ENCODE assay signal across 26 cellular contexts in the genomic region with DNA sequence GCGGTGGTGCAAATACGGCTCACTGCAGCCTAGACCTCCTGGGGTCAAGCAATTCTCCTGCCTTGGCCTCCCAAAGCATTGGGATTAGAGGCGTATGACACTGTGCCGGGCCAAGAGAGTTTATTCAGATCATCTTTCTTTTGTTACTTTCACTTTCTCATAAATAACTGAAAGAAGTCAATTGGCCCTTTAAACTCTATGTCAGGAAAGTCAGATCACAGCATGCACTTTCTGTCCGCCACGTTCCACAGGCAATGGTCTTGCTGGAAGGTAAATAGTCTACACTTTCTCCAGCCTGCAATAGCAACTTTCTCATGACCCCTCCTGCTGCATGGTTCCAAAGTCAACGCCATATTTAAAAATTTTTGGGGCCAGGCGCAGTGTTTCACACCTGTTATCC. TPM values are rescaled to one million over a fixed set of nuclear protein-coding genes. Genes with fewer than 3 reads are reported as not detected.
DNase-seq lines count a peak whose midpoint lies in the region; ATAC-seq, FAIRE-seq and TF ChIP-seq lines count a peak whose summit lies in the region.
"Had no signal": no experiment of that assay in that cellular context is flagged by ENCODE, and none has a peak within 500 bp of the region (broad histone marks: within the 10 kb centered on the region; RNA-seq: fewer than 3 reads in every experiment).

No MANE protein-coding gene starts in this region.

- BruUV-seq in GM12878 (replicated peaks; lab: Mats Ljungman, UMichigan) (no TSS peak), PC-3 (replicated peaks; lab: Mats Ljungman, UMichigan) (no TSS peak)

- H3K79me2 ChIP-seq in GM12878 (ENCODE audit: control insufficient read depth, insufficient read depth, low read length) (no peaks in the 10 kb centered on the region), osteoblast (ENCODE audit: insufficient read depth, low read length) (no peaks in the 10 kb centered on the region), GM23248 (ENCODE audit: insufficient read depth) (no peaks in the 10 kb centered on the region), PC-3 (ENCODE audit: low read length) (no peaks in the 10 kb centered on the region)

- no peak for TF ChIP-seq POLR2A in GM12878 (IDR thresholded peaks at IDR 0.05; ENCODE audit: low read depth, low read length)

- H3K4me3 ChIP-seq in HEK293 (ENCODE audit: low read depth, low read length) (no peak overlapping the region), GM12878 (no peak overlapping the region), osteoblast (ENCODE audit: insufficient read depth, low read length) (no peak overlapping the region), GM23248 (no peak overlapping the region), PC-3 (ENCODE audit: low read length) (no peak overlapping the region)
- H3K4me3 ChIP-seq: A549; BLaER1 treated with 17β-estradiol and CSF1 and Interleukin-3, amounts not matched to agents 10 nM and 100 nM; GM23338 had no signal

- no peak overlapping the region for H3K9ac ChIP-seq in GM12878 (ENCODE audit: control insufficient read depth, insufficient read depth, low read length)
- no peak overlapping the region for H3K9ac ChIP-seq in GM23248
- H3K9ac ChIP-seq in PC-3 (ENCODE audit: low read length): no peak overlapping the region
- H3K9ac ChIP-seq: BLaER1 treated with 17β-estradiol and CSF1 and Interleukin-3, amounts not matched to agents 10 nM and 100 nM had no signal

- DNase-seq in RPMI8226: peak; percentile 39
- no peak for DNase-seq in GM12878 (ENCODE audit: low read depth, low spot score)
- peak; percentile 31 for DNase-seq in osteoblast (ENCODE audit: insufficient read length, low spot score, missing footprints)
- no peak for DNase-seq in foreskin melanocyte
- no peak for DNase-seq in GM23248
- DNase-seq in PC-3: no peak
- DNase-seq: 8988T; ACHN; AML-193; BE2C; CD4-positive, alpha-beta T cell; CD8-positive, alpha-beta memory T cell; DMS 273 treated with DMSO at 0.1 percent for 48 hours; DMS79; EL; GDM1; H9; HFFc6 had no signal

- H3K4me1 ChIP-seq in HEK293 (ENCODE audit: control insufficient read depth, insufficient read depth, low read length) (no peaks in the 10 kb centered on the region), GM12878 (ENCODE audit: control insufficient read depth, insufficient read depth, low read length) (no peaks in the 10 kb centered on the region), osteoblast (ENCODE audit: insufficient read depth, low read length) (no peaks in the 10 kb centered on the region), GM23248 (ENCODE audit: insufficient read depth) (no peaks in the 10 kb centered on the region), PC-3 (ENCODE audit: insufficient read depth, low read length) (no peaks in the 10 kb centered on the region)
- H3K4me1 ChIP-seq: BE2C had no signal

- CTCF ChIA-PET in HEK293 (lab: Yijun Ruan, JAX): no interaction called here
- CTCF ChIA-PET in GM12878 (lab: Yijun Ruan, JAX): no interaction called here
- CTCF ChIA-PET in PC-3 (lab: Charles Lee): no interaction called here

- in situ Hi-C loops in GM12878 (cut with MboI): no loop called here
- in situ Hi-C loops in GM23248 (cut with MboI): no loop called here

- TF ChIP-seq RAD21 in GM12878 (IDR thresholded peaks at IDR 0.05; ENCODE audit: insufficient read depth, low read depth, low read length): no peak

- no peak for TF ChIP-seq EP300 in GM12878 (IDR thresholded peaks at IDR 0.05; ENCODE audit: borderline replicate concordance in 1 of 2, control insufficient read depth in 1 of 2, low read depth in 2 of 2, low read length in 2 of 2)

- H3K9me2 ChIP-seq in GM23248 (ENCODE audit: insufficient read depth) (no peaks in the 10 kb centered on the region), PC-3 (replicated peaks; ENCODE audit: low read length) (no peaks in the 10 kb centered on the region)

- no peaks in the 10 kb centered on the region for H4K20me1 ChIP-seq in GM12878 (ENCODE audit: control insufficient read depth, insufficient read depth)
- no peaks in the 10 kb centered on the region for H4K20me1 ChIP-seq in osteoblast (ENCODE audit: insufficient read depth, low read length)
- no peaks in the 10 kb centered on the region for H4K20me1 ChIP-seq in GM23248 (ENCODE audit: insufficient read depth)
- no peaks in the 10 kb centered on the region for H4K20me1 ChIP-seq in PC-3 (ENCODE audit: low read length)
- H4K20me1 ChIP-seq: BLaER1 treated with 17β-estradiol and CSF1 and Interleukin-3, amounts not matched to agents 10 nM and 100 nM had no signal

- H2AFZ ChIP-seq in GM12878 (ENCODE audit: control insufficient read depth, low read depth, low read length) (peak overlapping the region; percentile 7; the same call in 1 of the 2 replicates), osteoblast (ENCODE audit: low read length) (no peak overlapping the region), GM23248 (no peak overlapping the region), PC-3 (ENCODE audit: low read length) (no peak overlapping the region)
- H2AFZ ChIP-seq: GM23338 had no signal

- no peak for FAIRE-seq in GM12878 (lab: Jason Lieb, UNC)
- FAIRE-seq: A549, D721Med, GM12891, GM18507 had no signal

- ATAC-seq in GM12878 (no peak), PC-3 (no peak)
- ATAC-seq: GM23338, HCT116 had no signal

- POLR2A ChIA-PET in HEK293 (lab: Yijun Ruan, JAX) (interaction anchor here (1.2 kb wide), 1 partner anchor 8 kb away, joined by 4 read pairs; no protein-coding TSS in a partner anchor), GM12878 (lab: Charles Lee) (no interaction called here), PC-3 (lab: Charles Lee; ENCODE audit: unreplicated experiment) (no interaction called here)

- SMC1A ChIA-PET in GM12878 (lab: Charles Lee; ENCODE audit: uncharacterized antibody, unreplicated experiment): interaction anchor here (0.6 kb wide), 1 partner anchor 363 kb away, joined by 3 read pairs; no protein-coding TSS in a partner anchor

- H3K9me3 ChIP-seq in HEK293 (ENCODE audit: control insufficient read depth, insufficient read depth, low read depth, low read length) (no peaks in the 10 kb centered on the region), GM12878 (replicated peaks; ENCODE audit: control insufficient read depth, insufficient read depth, low read length) (no peaks in the 10 kb centered on the region), osteoblast (ENCODE audit: low read depth, low read length) (no peaks in the 10 kb centered on the region), GM23248 (ENCODE audit: low read depth) (no peaks in the 10 kb centered on the region), PC-3 (ENCODE audit: low read length) (no peaks in the 10 kb centered on the region)
- H3K9me3 ChIP-seq: A549; BE2C; BLaER1 treated with 17β-estradiol and CSF1 and Interleukin-3, amounts not matched to agents 10 nM and 100 nM had no signal

- H3K36me3 ChIP-seq in HEK293 (ENCODE audit: control insufficient read depth in 2 of 2, insufficient read depth in 1 of 2, low read length in 2 of 2) (no peaks in the 10 kb centered on the region), GM12878 (ENCODE audit: control insufficient read depth in 2 of 2, insufficient read depth in 2 of 2, low read length in 1 of 2) (no peaks in the 10 kb centered on the region), osteoblast (ENCODE audit: insufficient read depth, low read length) (no peaks in the 10 kb centered on the region), GM23248 (ENCODE audit: low read depth) (no peaks in the 10 kb centered on the region), PC-3 (ENCODE audit: low read depth, low read length) (no peaks in the 10 kb centered on the region)
- H3K36me3 ChIP-seq: BE2C; BLaER1 treated with 17β-estradiol and CSF1 and Interleukin-3, amounts not matched to agents 10 nM and 100 nM had no signal

- H3K27me3 ChIP-seq in GM12878 (replicated peaks in 1 of 2; ENCODE audit: control insufficient read depth in 2 of 2, insufficient read depth in 2 of 2, low read length in 1 of 2): no peaks in the 10 kb centered on the region
- H3K27me3 ChIP-seq in osteoblast (ENCODE audit: insufficient read depth, low read length): peaks cover 7% of the 10 kb centered on the region
- H3K27me3 ChIP-seq in GM23248 (replicated peaks; ENCODE audit: insufficient read depth): no peaks in the 10 kb centered on the region
- H3K27me3 ChIP-seq in PC-3 (ENCODE audit: low read length): no peaks in the 10 kb centered on the region
- H3K27me3 ChIP-seq: BE2C; BLaER1 treated with 17β-estradiol and CSF1 and Interleukin-3, amounts not matched to agents 10 nM and 100 nM had no signal

- H3K27ac ChIP-seq in HEK293 (ENCODE audit: extremely low read depth, low read depth, low read length): no peak overlapping the region
- no peak overlapping the region for H3K27ac ChIP-seq in GM12878 (ENCODE audit: control insufficient read depth, insufficient read depth)
- no peak overlapping the region for H3K27ac ChIP-seq in osteoblast (ENCODE audit: low read depth, low read length)
- no peak overlapping the region for H3K27ac ChIP-seq in GM23248
- H3K27ac ChIP-seq in PC-3 (ENCODE audit: low read length): no peak overlapping the region
- H3K27ac ChIP-seq: A549; BLaER1 treated with 17β-estradiol and CSF1 and Interleukin-3, amounts not matched to agents 10 nM and 100 nM had no signal

- intact Hi-C loops in GM12878 (cut with micrococcal nuclease; ENCODE audit: unreplicated experiment): no loop called here
- intact Hi-C loops in PC-3 (cut with micrococcal nuclease): no loop called here

- H3K4me2 ChIP-seq in GM12878 (ENCODE audit: control insufficient read depth, insufficient read depth) (no peak overlapping the region), osteoblast (ENCODE audit: insufficient read depth, low read length) (peak overlapping the region; percentile 10), GM23248 (ENCODE audit: unreplicated experiment) (no peak overlapping the region), PC-3 (ENCODE audit: low read length) (no peak overlapping the region)
- H3K4me2 ChIP-seq: A549; BLaER1 treated with 17β-estradiol and CSF1 and Interleukin-3, amounts not matched to agents 10 nM and 100 nM; GM23338 had no signal

- WGBS in GM12878 (ENCODE audit: insufficient coverage, insufficient replicate concordance, low lambda C conversion rate, missing lambda C conversion rate): 66% methylated on average over 8 of the region's 8 CpGs
- WGBS in GM23248 (ENCODE audit: low coverage in 1 of 2, low lambda C conversion rate in 2 of 2, missing lambda C conversion rate in 2 of 2), 2 experiments: 63% methylated on average over 8 of the region's 8 CpGs

- H3F3A ChIP-seq in GM23248 (ENCODE audit: insufficient read depth) (no peaks in the 10 kb centered on the region), PC-3 (ENCODE audit: low read length, unreplicated experiment) (no peaks in the 10 kb centered on the region)

- RAD21 ChIA-PET in GM12878 (lab: Charles Lee; ENCODE audit: unreplicated experiment): no interaction called here

- no peak for TF ChIP-seq CTCF in HEK293 (tag by site-specific recombination; IDR thresholded peaks at IDR 0.05)
- TF ChIP-seq CTCF in GM12878 (IDR thresholded peaks at IDR 0.05 in 2 of 3, conservative IDR thresholded peaks at IDR 0.05 in 1 of 3; ENCODE audit: control insufficient read depth in 2 of 3, extremely low read depth in 1 of 3, insufficient read depth in 1 of 3, low read depth in 3 of 3, low read length in 3 of 3): no peak
- no peak for TF ChIP-seq CTCF in osteoblast (IDR thresholded peaks at IDR 0.05; ENCODE audit: extremely low read depth, low read depth, low read length)
- no peak for TF ChIP-seq CTCF in PC-3 (conservative IDR thresholded peaks at IDR 0.05; ENCODE audit: low read depth, low read length)

RNA-seq across cellular contexts. Expression of a gene that starts 6.5 kb away (rescaled TPM):
- 50.1 and 58.2 TPM in 2 replicates for total RNA-seq in GM12878 (2013; cell fraction: nucleolus; rRNA removed)
- total RNA-seq in GM12878 (2014; rRNA removed): 24.6 and 25.2 TPM in 2 replicates
- 5.8 and 6.2 TPM in 2 replicates for total RNA-seq in GM12878 (2014; rRNA removed; fragmentation: Illumina TruSeq; extraction: Trizol)
- total RNA-seq in GM12878 (2021): 21.0 and 23.1 TPM in 2 replicates
- 16.1 TPM for polyA plus RNA-seq in GM12878 (2011; ENCODE audit: low read depth)
- 10.2 and 21.8 TPM in 2 replicates for polyA plus RNA-seq in GM12878 (2011; rRNA removed)
- polyA plus RNA-seq in GM12878 (2011; cell fraction: cytosol; rRNA removed): 22.0 and 37.0 TPM in 2 replicates
- polyA plus RNA-seq in GM12878 (2011; cell fraction: nucleus; rRNA removed): 149 and 164 TPM in 2 replicates
- 24.1 and 26.4 TPM in 2 replicates for polyA plus RNA-seq in GM12878 (2012)
- polyA plus RNA-seq in GM12878 (2014; fragmentation: Illumina TruSeq; extraction: Trizol): 1.4 and 9.3 TPM in 2 replicates
- under 1 TPM; 0.23 to 0.97 TPM for polyA plus RNA-seq in GM12878 (2014; fragmentation: Nextera tagmentation; extraction: Ambion mirVana)
- polyA plus RNA-seq in GM12878 (2014; rRNA removed): 30.3 and 34.4 TPM in 2 replicates
- polyA plus RNA-seq in GM12878 (2016; fragmentation: Nextera tagmentation; extraction: Ambion mirVana): 10 to 100 TPM; 20.8 to 23.0 TPM
- 14.1 and 25.7 TPM in 2 replicates for polyA minus RNA-seq in GM12878 (2011; rRNA and poly(A)+ RNA removed)
- polyA minus RNA-seq in GM12878 (2011; cell fraction: cytosol; rRNA and poly(A)+ RNA removed): 8.4 and 10.0 TPM in 2 replicates
- polyA minus RNA-seq in GM12878 (2011; cell fraction: nucleus; rRNA and poly(A)+ RNA removed): 23.7 and 44.2 TPM in 2 replicates
- 11.9 and 15.0 TPM in 2 replicates for total RNA-seq in osteoblast
- 26.9 and 37.1 TPM in 2 replicates for total RNA-seq in GM23248 (2014; rRNA removed; shearing (Covaris generic))
- polyA plus RNA-seq in GM23248 (2016; fragmentation: Nextera tagmentation; extraction: Ambion mirVana): 21.0 and 22.0 TPM in 2 replicates
- 77.5 and 78.0 TPM in 2 replicates for total RNA-seq in PC-3 (2014; rRNA removed)

RNA-seq across cellular contexts. Expression of a gene that starts 8.6 kb away (rescaled TPM):
- total RNA-seq in GM12878 (2013; cell fraction: nucleolus; rRNA removed): 20.6 and 23.2 TPM in 2 replicates
- total RNA-seq in GM12878 (2014; rRNA removed): 38.6 and 43.8 TPM in 2 replicates
- total RNA-seq in GM12878 (2014; rRNA removed; fragmentation: Illumina TruSeq; extraction: Trizol): 22.6 and 25.7 TPM in 2 replicates
- total RNA-seq in GM12878 (2021): 50.6 and 54.8 TPM in 2 replicates
- 8.7 TPM for polyA plus RNA-seq in GM12878 (2011; ENCODE audit: low read depth)
- 15.6 and 20.4 TPM in 2 replicates for polyA plus RNA-seq in GM12878 (2011; rRNA removed)
- 21.9 and 29.7 TPM in 2 replicates for polyA plus RNA-seq in GM12878 (2011; cell fraction: cytosol; rRNA removed)
- polyA plus RNA-seq in GM12878 (2011; cell fraction: nucleus; rRNA removed): 89.6 and 118 TPM in 2 replicates
- polyA plus RNA-seq in GM12878 (2012): 18.7 and 20.9 TPM in 2 replicates
- polyA plus RNA-seq in GM12878 (2014; fragmentation: Illumina TruSeq; extraction: Trizol): 6.2 and 19.7 TPM in 2 replicates
- 1 to 10 TPM in 1 of 2 experiments, under 1 TPM in 1; 0.84 to 2.6 TPM for polyA plus RNA-seq in GM12878 (2014; fragmentation: Nextera tagmentation; extraction: Ambion mirVana)
- 51.2 and 53.0 TPM in 2 replicates for polyA plus RNA-seq in GM12878 (2014; rRNA removed)
- 1 to 10 TPM; 3.2 to 7.1 TPM for polyA plus RNA-seq in GM12878 (2016; fragmentation: Nextera tagmentation; extraction: Ambion mirVana)
- 6.7 and 12.6 TPM in 2 replicates for polyA minus RNA-seq in GM12878 (2011; rRNA and poly(A)+ RNA removed)
- polyA minus RNA-seq in GM12878 (2011; cell fraction: cytosol; rRNA and poly(A)+ RNA removed): 6.0 and 10.9 TPM in 2 replicates
- polyA minus RNA-seq in GM12878 (2011; cell fraction: nucleus; rRNA and poly(A)+ RNA removed): 13.7 and 21.2 TPM in 2 replicates
- total RNA-seq in osteoblast: 10.5 and 14.1 TPM in 2 replicates
- total RNA-seq in GM23248 (2014; rRNA removed; shearing (Covaris generic)): 29.6 and 35.0 TPM in 2 replicates
- 6.1 and 11.6 TPM in 2 replicates for polyA plus RNA-seq in GM23248 (2016; fragmentation: Nextera tagmentation; extraction: Ambion mirVana)
- total RNA-seq in PC-3 (2014; rRNA removed): 39.5 and 42.6 TPM in 2 replicates

RNA-seq across cellular contexts. Expression of a gene that starts 19.9 kb away (rescaled TPM):
- 216 and 231 TPM in 2 replicates for total RNA-seq in GM12878 (2013; cell fraction: nucleolus; rRNA removed)
- total RNA-seq in GM12878 (2014; rRNA removed) (85.3 and 88.4 TPM in 2 replicates), GM12878 (2014; rRNA removed; fragmentation: Illumina TruSeq; extraction: Trizol) (38.1 and 44.4 TPM in 2 replicates), GM12878 (2021) (97.3 and 100 TPM in 2 replicates), osteoblast (38.0 and 46.3 TPM in 2 replicates), PC-3 (2014; rRNA removed) (42.8 and 76.3 TPM in 2 replicates)
- 24.3 TPM for polyA plus RNA-seq in GM12878 (2011; ENCODE audit: low read depth)
- polyA plus RNA-seq in GM12878 (2011; rRNA removed) (28.6 and 42.2 TPM in 2 replicates), GM12878 (2014; fragmentation: Illumina TruSeq; extraction: Trizol) (25.6 and 37.5 TPM in 2 replicates), GM12878 (2014; fragmentation: Nextera tagmentation; extraction: Ambion mirVana) (1 to 10 TPM; 2.9 to 4.6 TPM), GM12878 (2014; rRNA removed) (64.6 and 79.3 TPM in 2 replicates), GM12878 (2016; fragmentation: Nextera tagmentation; extraction: Ambion mirVana) (10 to 100 TPM; 51.9 to 56.0 TPM), GM23248 (2016; fragmentation: Nextera tagmentation; extraction: Ambion mirVana) (31.0 and 33.7 TPM in 2 replicates)
- polyA plus RNA-seq in GM12878 (2011; cell fraction: cytosol; rRNA removed): 49.1 and 60.5 TPM in 2 replicates
- 128 and 198 TPM in 2 replicates for polyA plus RNA-seq in GM12878 (2011; cell fraction: nucleus; rRNA removed)
- 67.8 and 67.9 TPM in 2 replicates for polyA plus RNA-seq in GM12878 (2012)
- 91.4 and 132 TPM in 2 replicates for polyA minus RNA-seq in GM12878 (2011; rRNA and poly(A)+ RNA removed)
- 45.1 and 45.4 TPM in 2 replicates for polyA minus RNA-seq in GM12878 (2011; cell fraction: cytosol; rRNA and poly(A)+ RNA removed)
- 50.1 and 84.0 TPM in 2 replicates for polyA minus RNA-seq in GM12878 (2011; cell fraction: nucleus; rRNA and poly(A)+ RNA removed)
- total RNA-seq in GM23248 (2014; rRNA removed; shearing (Covaris generic)): 26.8 and 43.6 TPM in 2 replicates

RNA-seq across cellular contexts. Expression of a gene that starts 20.2 kb away (rescaled TPM):
- total RNA-seq in GM12878 (2013; cell fraction: nucleolus; rRNA removed): 59.6 and 64.6 TPM in 2 replicates
- total RNA-seq in GM12878 (2014; rRNA removed): 27.6 and 29.5 TPM in 2 replicates
- 17.6 and 18.4 TPM in 2 replicates for total RNA-seq in GM12878 (2014; rRNA removed; fragmentation: Illumina TruSeq; extraction: Trizol)
- 30.0 and 33.8 TPM in 2 replicates for total RNA-seq in GM12878 (2021)
- 26.0 TPM for polyA plus RNA-seq in GM12878 (2011; ENCODE audit: low read depth)
- 19.8 and 26.7 TPM in 2 replicates for polyA plus RNA-seq in GM12878 (2011; rRNA removed)
- 26.5 and 36.1 TPM in 2 replicates for polyA plus RNA-seq in GM12878 (2011; cell fraction: cytosol; rRNA removed)
- polyA plus RNA-seq in GM12878 (2011; cell fraction: nucleus; rRNA removed): 134 and 147 TPM in 2 replicates
- 21.6 and 24.1 TPM in 2 replicates for polyA plus RNA-seq in GM12878 (2012)
- polyA plus RNA-seq in GM12878 (2014; fragmentation: Illumina TruSeq; extraction: Trizol): 16.3 and 24.2 TPM in 2 replicates
- 10 to 100 TPM in 1 of 2 experiments, 1 to 10 TPM in 1; 8.7 to 11.8 TPM for polyA plus RNA-seq in GM12878 (2014; fragmentation: Nextera tagmentation; extraction: Ambion mirVana)
- polyA plus RNA-seq in GM12878 (2014; rRNA removed): 36.9 and 41.8 TPM in 2 replicates
- polyA plus RNA-seq in GM12878 (2016; fragmentation: Nextera tagmentation; extraction: Ambion mirVana): 10 to 100 TPM; 36.3 to 40.0 TPM
- polyA minus RNA-seq in GM12878 (2011; rRNA and poly(A)+ RNA removed): 14.3 and 16.7 TPM in 2 replicates
- polyA minus RNA-seq in GM12878 (2011; cell fraction: cytosol; rRNA and poly(A)+ RNA removed): 7.2 and 8.8 TPM in 2 replicates
- 18.0 and 27.4 TPM in 2 replicates for polyA minus RNA-seq in GM12878 (2011; cell fraction: nucleus; rRNA and poly(A)+ RNA removed)
- total RNA-seq in osteoblast: 20.3 and 26.2 TPM in 2 replicates
- total RNA-seq in GM23248 (2014; rRNA removed; shearing (Covaris generic)): 27.0 and 32.6 TPM in 2 replicates
- polyA plus RNA-seq in GM23248 (2016; fragmentation: Nextera tagmentation; extraction: Ambion mirVana): 24.1 and 26.7 TPM in 2 replicates
- 35.1 and 40.9 TPM in 2 replicates for total RNA-seq in PC-3 (2014; rRNA removed)

RNA-seq across cellular contexts. Expression of a gene that starts 47.3 kb away (rescaled TPM):
- 3.4 and 4.0 TPM in 2 replicates for total RNA-seq in GM12878 (2013; cell fraction: nucleolus; rRNA removed)
- 73.3 and 79.9 TPM in 2 replicates for total RNA-seq in GM12878 (2014; rRNA removed)
- 11.2 and 13.2 TPM in 2 replicates for total RNA-seq in GM12878 (2014; rRNA removed; fragmentation: Illumina TruSeq; extraction: Trizol)
- total RNA-seq in GM12878 (2021): 64.5 and 67.0 TPM in 2 replicates
- polyA plus RNA-seq in GM12878 (2011; ENCODE audit: low read depth): 7.6 TPM
- 5.8 and 12.4 TPM in 2 replicates for polyA plus RNA-seq in GM12878 (2011; rRNA removed)
- polyA plus RNA-seq in GM12878 (2011; cell fraction: cytosol; rRNA removed): 24.9 and 62.7 TPM in 2 replicates
- 24.5 and 31.7 TPM in 2 replicates for polyA plus RNA-seq in GM12878 (2011; cell fraction: nucleus; rRNA removed)
- 30.4 and 37.9 TPM in 2 replicates for polyA plus RNA-seq in GM12878 (2012)
- 0.14 and 3.5 TPM in 2 replicates for polyA plus RNA-seq in GM12878 (2014; fragmentation: Illumina TruSeq; extraction: Trizol)
- 1 to 10 TPM; 1.3 to 3.3 TPM for polyA plus RNA-seq in GM12878 (2014; fragmentation: Nextera tagmentation; extraction: Ambion mirVana)
- 77.5 and 102 TPM in 2 replicates for polyA plus RNA-seq in GM12878 (2014; rRNA removed)
- polyA plus RNA-seq in GM12878 (2016; fragmentation: Nextera tagmentation; extraction: Ambion mirVana): 100 to 1,000 TPM; 113 to 116 TPM
- 2.2 and 7.0 TPM in 2 replicates for polyA minus RNA-seq in GM12878 (2011; rRNA and poly(A)+ RNA removed)
- polyA minus RNA-seq in GM12878 (2011; cell fraction: cytosol; rRNA and poly(A)+ RNA removed): 8.5 and 8.6 TPM in 2 replicates
- polyA minus RNA-seq in GM12878 (2011; cell fraction: nucleus; rRNA and poly(A)+ RNA removed): 3.0 and 5.0 TPM in 2 replicates
- 26.2 and 30.4 TPM in 2 replicates for total RNA-seq in osteoblast
- 28.7 and 42.9 TPM in 2 replicates for total RNA-seq in GM23248 (2014; rRNA removed; shearing (Covaris generic))
- polyA plus RNA-seq in GM23248 (2016; fragmentation: Nextera tagmentation; extraction: Ambion mirVana): 97.6 and 99.8 TPM in 2 replicates
- total RNA-seq in PC-3 (2014; rRNA removed): 159 and 193 TPM in 2 replicates

Comparison
In these comparisons a context has a peak if more than half of its experiments do, and no peak if none do; other contexts are left out.
1. DNase-seq: peak in RPMI8226 (single experiment) and osteoblast (single experiment); none in GM12878 (single experiment), foreskin melanocyte (single experiment), GM23248 (single experiment) and PC-3 (single experiment).